ENCODE assay signal across 8 cellular contexts in genomic region chrX:112841114-112841819, GRCh38. TPM values are rescaled to one million over a fixed set of nuclear protein-coding genes. Genes with fewer than 3 reads are reported as not detected.
A peak's percentile ranks its signal among the peaks of the same experiment; 100 is the strongest.
DNase-seq lines count a peak whose midpoint lies in the region; ATAC-seq, FAIRE-seq and TF ChIP-seq lines count a peak whose summit lies in the region.

No MANE protein-coding gene starts in this region.

- ATAC-seq in omental fat pad (ENCODE audit: low FRiP score) = peak; percentile 93

- H3K4me3 Mint-ChIP-seq in activated naive CD4-positive, alpha-beta T cell treated with anti-CD3 and anti-CD28 coated beads for 36 hours = peak overlapping the region; percentile 80

- H3K27me3 Mint-ChIP-seq in activated naive CD4-positive, alpha-beta T cell treated with anti-CD3 and anti-CD28 coated beads for 36 hours (ENCODE audit: low read depth) = no peaks in the 10 kb centered on the region

- H3K36me3 Mint-ChIP-seq in activated naive CD4-positive, alpha-beta T cell treated with anti-CD3 and anti-CD28 coated beads for 36 hours (ENCODE audit: low read depth) = no peaks in the 10 kb centered on the region

- H3K79me2 ChIP-seq in DOHH2 (ENCODE audit: control insufficient read depth, low read length) = no peaks in the 10 kb centered on the region

- intact Hi-C loops in activated naive CD4-positive, alpha-beta T cell treated with anti-CD3 and anti-CD28 coated beads for 36 hours (cut with micrococcal nuclease) = loop anchor here (2.0 to 5.0 kb wide), 2 partner anchors 162 to 1159 kb away; partner anchors contain the start of genes ALG13 and LHFPL1

- WGBS in suprapubic skin = 16% methylated on average over 39 of the region's 46 CpGs

- H3K9me3 ChIP-seq in DOHH2 (ENCODE audit: control insufficient read depth, insufficient read depth, low read length) (no peaks in the 10 kb centered on the region), SJSA1 (replicated peaks) (no peaks in the 10 kb centered on the region), suprapubic skin (no peaks in the 10 kb centered on the region)

- H3K4me2 ChIP-seq in DOHH2 (ENCODE audit: low read length) = peak overlapping the region; percentile 71

- no peak for TF ChIP-seq POLR2A in H54 (IDR thresholded peaks at IDR 0.05; ENCODE audit: low read depth, low read length)
- no peak for TF ChIP-seq POLR2A in suprapubic skin (IDR thresholded peaks at IDR 0.05)

- H3K9me2 ChIP-seq in DOHH2 (replicated peaks; ENCODE audit: control insufficient read depth, low read length) = no peaks in the 10 kb centered on the region

- no peak overlapping the region for H3K27ac Mint-ChIP-seq in activated naive CD4-positive, alpha-beta T cell treated with anti-CD3 and anti-CD28 coated beads for 36 hours

- no peaks in the 10 kb centered on the region for H3K36me3 ChIP-seq in DOHH2 (ENCODE audit: control insufficient read depth, low read length)
- H3K36me3 ChIP-seq in SJSA1 = no peaks in the 10 kb centered on the region
- no peaks in the 10 kb centered on the region for H3K36me3 ChIP-seq in suprapubic skin

- H3K4me1 Mint-ChIP-seq in activated naive CD4-positive, alpha-beta T cell treated with anti-CD3 and anti-CD28 coated beads for 36 hours (ENCODE audit: low read depth) = peaks cover 11% of the 10 kb centered on the region

- CTCF ChIA-PET in activated naive CD4-positive, alpha-beta T cell treated with anti-CD3 and anti-CD28 coated beads for 36 hours (lab: Charles Lee) = no interaction called here

- no peak for FAIRE-seq in H54 (lab: Jason Lieb, UNC)

- DNase-seq in H54 (ENCODE audit: insufficient read length, low spot score) (peak; percentile 61), LoVo (ENCODE audit: low spot score) (peak; percentile 73), SJSA1 (ENCODE audit: low read depth in 1 of 2, low spot score in 2 of 2) (peak; percentile 84), globus pallidus (ENCODE audit: low spot score) (peak; percentile 96), omental fat pad (ENCODE audit: low spot score) (peak; percentile 55), suprapubic skin (ENCODE audit: low spot score in 2 of 2) (peak; percentile 82 to 85)
- DNase-seq in activated naive CD4-positive, alpha-beta T cell treated with anti-CD3 and anti-CD28 coated beads for 36 hours = peak; percentile 77

- no peak overlapping the region for H3K27ac ChIP-seq in DOHH2 (ENCODE audit: low read depth, low read length)
- H3K27ac ChIP-seq in SJSA1 = no peak overlapping the region; the same call in 1 of the 2 replicates
- H3K27ac ChIP-seq in suprapubic skin = peak overlapping the region; percentile 83

- H3K4me1 ChIP-seq in DOHH2 (ENCODE audit: control insufficient read depth, low read length) (no peaks in the 10 kb centered on the region), SJSA1 (replicated peaks) (no peaks in the 10 kb centered on the region; the same call in 1 of the 2 replicates), suprapubic skin (peaks cover 9% of the 10 kb centered on the region)

- TF ChIP-seq EP300 in suprapubic skin (IDR thresholded peaks at IDR 0.05) = no peak

- H3K9me3 Mint-ChIP-seq in activated naive CD4-positive, alpha-beta T cell treated with anti-CD3 and anti-CD28 coated beads for 36 hours = no peaks in the 10 kb centered on the region

- no peaks in the 10 kb centered on the region for H3F3A ChIP-seq in DOHH2 (ENCODE audit: control insufficient read depth, insufficient read depth)

- TF ChIP-seq CTCF in DOHH2 (IDR thresholded peaks at IDR 0.05; ENCODE audit: low read depth, low read length, poor library complexity, severe bottlenecking) = no peak
- no peak for TF ChIP-seq CTCF in omental fat pad (IDR thresholded peaks at IDR 0.05)
- no peak for TF ChIP-seq CTCF in suprapubic skin (IDR thresholded peaks at IDR 0.05)

- no peaks in the 10 kb centered on the region for H3K27me3 ChIP-seq in DOHH2 (ENCODE audit: control insufficient read depth, low read length)
- H3K27me3 ChIP-seq in SJSA1 (replicated peaks) = no peaks in the 10 kb centered on the region
- no peaks in the 10 kb centered on the region for H3K27me3 ChIP-seq in suprapubic skin

- peak overlapping the region; percentile 74 for H3K4me3 ChIP-seq in DOHH2 (ENCODE audit: low read length)
- H3K4me3 ChIP-seq in SJSA1 = peak overlapping the region; percentile 56
- H3K4me3 ChIP-seq in suprapubic skin = peak overlapping the region; percentile 68

- H4K20me1 ChIP-seq in DOHH2 (ENCODE audit: control insufficient read depth, insufficient read depth, low read depth, low read length) = no peaks in the 10 kb centered on the region

RNA-seq across cellular contexts. Expression of gene AMOT, which starts 0.6 kb away (rescaled TPM):
- total RNA-seq in SJSA1 (2014; rRNA removed; shearing (Covaris generic)) = 8.3 and 11.7 TPM in 2 replicates
- total RNA-seq in activated naive CD4-positive, alpha-beta T cell treated with anti-CD3 and anti-CD28 coated beads for 36 hours = 1 to 10 TPM; 1.5 TPM
- total RNA-seq in omental fat pad (10 to 100 TPM in 1 of 4 donors, 1 to 10 TPM in 3; 3.2 to 14.8 (median 8.3) TPM), suprapubic skin (10 to 100 TPM in 3 of 4 donors, 1 to 10 TPM in 1; 4.8 to 20.4 (median 11.8) TPM)
